In genomic region chr12:57006809-57007475, GRCh38 we compare ENCODE assay signal across 8 cellular contexts. TPM values are rescaled to one million over a fixed set of nuclear protein-coding genes. Genes with fewer than 3 reads are reported as not detected.
DNase-seq lines count a peak whose midpoint lies in the region; ATAC-seq, FAIRE-seq and TF ChIP-seq lines count a peak whose summit lies in the region.

No MANE protein-coding gene starts in this region.

- peaks cover 21% of the 10 kb centered on the region for H3K79me2 ChIP-seq in keratinocyte (ENCODE audit: control insufficient read depth, insufficient read depth, low read length)

- peaks cover 6% of the 10 kb centered on the region for H3K4me1 ChIP-seq in keratinocyte (ENCODE audit: control insufficient read depth, extremely low read depth, insufficient read depth, low read length)

- no peaks in the 10 kb centered on the region for H4K20me1 ChIP-seq in keratinocyte (ENCODE audit: control insufficient read depth, extremely low read depth, insufficient read depth, low read length)

- no peaks in the 10 kb centered on the region for H3K9me1 ChIP-seq in keratinocyte (ENCODE audit: control insufficient read depth, extremely low read depth, insufficient read depth, low read length)

- no peak for ATAC-seq in GM19463 (IDR thresholded peaks at IDR 0.05; ENCODE audit: unreplicated experiment)

- H3K9ac ChIP-seq in keratinocyte (ENCODE audit: control insufficient read depth, extremely low read depth, insufficient read depth, low read length) = no peak overlapping the region

- FAIRE-seq in keratinocyte (lab: Jason Lieb, UNC) = no peak
- no peak for FAIRE-seq in frontal cortex (lab: Jason Lieb, UNC)

- H2AFZ ChIP-seq in keratinocyte (ENCODE audit: control insufficient read depth, low read length) = peak overlapping the region; percentile 57

- H3K4me2 ChIP-seq in keratinocyte (ENCODE audit: control insufficient read depth, extremely low read depth, insufficient read depth, low read depth, low read length) = peak overlapping the region; percentile 67

- peak overlapping the region in 2 of 3 experiments; percentile 31 to 38 for H3K4me3 ChIP-seq in keratinocyte (ENCODE audit: control insufficient read depth in 2 of 3, extremely low read depth in 1 of 3, insufficient read depth in 2 of 3, low read depth in 1 of 3, low read length in 3 of 3)

- TF ChIP-seq CTCF in keratinocyte (optimal IDR thresholded peaks at IDR 0.05 in 1 of 3, IDR thresholded peaks at IDR 0.05 in 1 of 3, conservative IDR thresholded peaks at IDR 0.05 in 1 of 3; ENCODE audit: extremely low read depth in 1 of 3, insufficient read depth in 2 of 3, low read length in 3 of 3) = no peak

- no peaks in the 10 kb centered on the region for H3K27me3 ChIP-seq in keratinocyte (ENCODE audit: control insufficient read depth, extremely low read depth, insufficient read depth, low read length)

- no peaks in the 10 kb centered on the region for H3K9me3 ChIP-seq in keratinocyte (ENCODE audit: control insufficient read depth, low read depth, low read length)

- peaks cover 14 to 23% of the 10 kb centered on the region in 2 experiments for H3K36me3 ChIP-seq in keratinocyte (ENCODE audit: control insufficient read depth in 2 of 2, extremely low read depth in 1 of 2, insufficient read depth in 2 of 2, low read length in 2 of 2)

- dilution Hi-C loops in keratinocyte (cut with MboI; ENCODE audit: extremely low pct_ligation_motif_present, low sequenced_read_pairs) = loop anchor here (10.0 kb wide), 1 partner anchor 252 kb away; the partner anchor contains the start of gene PRIM1

- peak; percentile 71 for DNase-seq in SIG-M5 treated with dmso at 0.1 percent for 504 hours (lab: John Stamatoyannopoulos, UW; ENCODE audit: unreplicated experiment)
- no peak for DNase-seq in SIG-M5 (lab: John Stamatoyannopoulos, UW)
- peak; percentile 46 to 53 for DNase-seq in activated T-cell treated with anti-CD3 and anti-CD28 coated beads, Interleukin-2, amount 50 U/mL, for 48 hours
- DNase-seq in keratinocyte (ENCODE audit: low read depth, low spot score) = no peak
- DNase-seq in substantia nigra (lab: John Stamatoyannopoulos, UW) = no peak
- no peak for DNase-seq in effector CD4-positive, alpha-beta T cell
- DNase-seq in frontal cortex (ENCODE audit: low spot score in 2 of 2) = no peak

- H3K27ac ChIP-seq in keratinocyte (ENCODE audit: control insufficient read depth, insufficient read depth, low read length) (no peak overlapping the region), substantia nigra (ENCODE audit: low read depth, low read length, poor library complexity, severe bottlenecking) (peak overlapping the region; percentile 24)

RNA-seq across cellular contexts. Expression of gene ZBTB39, which starts 0.6 kb away (rescaled TPM):
- polyA plus RNA-seq in keratinocyte = 3.4 to 5.4 TPM (median 4.1 TPM) in 3 replicates
- polyA plus RNA-seq in keratinocyte (2011; ENCODE audit: low read depth) = 0.42 TPM
- polyA plus RNA-seq in keratinocyte (2011; cell fraction: cytosol; rRNA removed) = 2.6 and 3.3 TPM in 2 replicates
- polyA plus RNA-seq in keratinocyte (2011; cell fraction: nucleus; rRNA removed) = 6.0 and 7.3 TPM in 2 replicates
- polyA plus RNA-seq in keratinocyte (2012; ENCODE audit: low replicate concordance) = 2.1 and 3.3 TPM in 2 replicates
- 5.9 to 7.9 TPM (median 6.9 TPM) in 3 replicates for polyA minus RNA-seq in keratinocyte
- 2.5 TPM for polyA minus RNA-seq in keratinocyte (2011; cell fraction: cytosol; rRNA and poly(A)+ RNA removed)
- 5.8 and 9.4 TPM in 2 replicates for polyA minus RNA-seq in keratinocyte (2011; cell fraction: nucleus; rRNA and poly(A)+ RNA removed)
- 8.2 TPM for total RNA-seq in frontal cortex

RNA-seq across cellular contexts. Expression of gene TAC3, which starts 9.4 kb away (rescaled TPM):
- polyA plus RNA-seq in keratinocyte = not detected in 3 replicates
- polyA plus RNA-seq in keratinocyte (2011; ENCODE audit: low read depth) = not detected
- polyA plus RNA-seq in keratinocyte (2011; cell fraction: cytosol; rRNA removed) = not detected in 2 replicates
- not detected in 2 replicates for polyA plus RNA-seq in keratinocyte (2011; cell fraction: nucleus; rRNA removed)
- polyA plus RNA-seq in keratinocyte (2012; ENCODE audit: low replicate concordance) = not detected in 2 replicates
- polyA minus RNA-seq in keratinocyte = not detected in 3 replicates
- not detected for polyA minus RNA-seq in keratinocyte (2011; cell fraction: cytosol; rRNA and poly(A)+ RNA removed)
- not detected in 2 replicates for polyA minus RNA-seq in keratinocyte (2011; cell fraction: nucleus; rRNA and poly(A)+ RNA removed)
- total RNA-seq in frontal cortex = 0.82 TPM

RNA-seq across cellular contexts. Expression of gene MYO1A, which starts 43.0 kb away (rescaled TPM):
- 0.01 TPM in 1 of 3 replicates, not detected in the others for polyA plus RNA-seq in keratinocyte
- polyA plus RNA-seq in keratinocyte (2011; ENCODE audit: low read depth) = not detected
- not detected in 2 replicates for polyA plus RNA-seq in keratinocyte (2011; cell fraction: cytosol; rRNA removed)
- polyA plus RNA-seq in keratinocyte (2011; cell fraction: nucleus; rRNA removed) = 0.04 and 0.17 TPM in 2 replicates
- 0.10 TPM in 1 of 2 replicates, not detected in the other for polyA plus RNA-seq in keratinocyte (2012; ENCODE audit: low replicate concordance)
- polyA minus RNA-seq in keratinocyte = not detected in 3 replicates
- not detected for polyA minus RNA-seq in keratinocyte (2011; cell fraction: cytosol; rRNA and poly(A)+ RNA removed)
- polyA minus RNA-seq in keratinocyte (2011; cell fraction: nucleus; rRNA and poly(A)+ RNA removed) = 0.74 TPM in 1 of 2 replicates, not detected in the other
- total RNA-seq in frontal cortex = not detected

RNA-seq across cellular contexts. Expression of gene RDH16, which starts 49.5 kb away (rescaled TPM):
- 0.10 to 0.30 TPM (median 0.21 TPM) in 3 replicates for polyA plus RNA-seq in keratinocyte
- 0.66 TPM for polyA plus RNA-seq in keratinocyte (2011; ENCODE audit: low read depth)
- polyA plus RNA-seq in keratinocyte (2011; cell fraction: cytosol; rRNA removed) = 0.02 and 0.04 TPM in 2 replicates
- polyA plus RNA-seq in keratinocyte (2011; cell fraction: nucleus; rRNA removed) = 0.37 and 0.47 TPM in 2 replicates
- 0.05 and 1.0 TPM in 2 replicates for polyA plus RNA-seq in keratinocyte (2012; ENCODE audit: low replicate concordance)
- 0.10 to 0.33 TPM in 2 of 3 replicates, not detected in the other for polyA minus RNA-seq in keratinocyte
- polyA minus RNA-seq in keratinocyte (2011; cell fraction: cytosol; rRNA and poly(A)+ RNA removed) = not detected
- 0.21 and 0.39 TPM in 2 replicates for polyA minus RNA-seq in keratinocyte (2011; cell fraction: nucleus; rRNA and poly(A)+ RNA removed)
- 0.41 TPM for total RNA-seq in frontal cortex

Comparison
In these comparisons a context has a peak if more than half of its experiments do, and no peak if none do; other contexts are left out.
1. DNase-seq: peak in SIG-M5 treated with dmso at 0.1 percent for 504 hours (single experiment) and activated T-cell treated with anti-CD3 and anti-CD28 coated beads, Interleukin-2, amount 50 U/mL, for 48 hours (2 of 2); none in SIG-M5 (single experiment), keratinocyte (single experiment), substantia nigra (0 of 49), effector CD4-positive, alpha-beta T cell (single experiment) and frontal cortex (0 of 2).